10 cellular contexts compared by ENCODE assay signal in genomic region chr1:62295921-62296451, GRCh38. TPM values are rescaled to one million over a fixed set of nuclear protein-coding genes. Genes with fewer than 3 reads are reported as not detected.
DNase-seq lines count a peak whose midpoint lies in the region; TF ChIP-seq lines count a peak whose summit lies in the region.
"Had no signal": no experiment of that assay in that cellular context is flagged by ENCODE, and none has a peak within 500 bp of the region (broad histone marks: within the 10 kb centered on the region; RNA-seq: fewer than 3 reads in every experiment).

No MANE protein-coding gene starts in this region.

- 2% methylated on average over 6 of the region's 6 CpGs for WGBS in mammary epithelial cell (ENCODE audit: low coverage, missing lambda C conversion rate)
- WGBS in thyroid gland, 2 donors: 13 to 15% methylated on average over 6 of the region's 6 CpGs

- H3K9me3 ChIP-seq in mammary epithelial cell (replicated peaks; ENCODE audit: insufficient read depth, low read length) (no peaks in the 10 kb centered on the region), thyroid gland (no peaks in the 10 kb centered on the region)
- H3K9me3 ChIP-seq: esophagus muscularis mucosa had no signal

- H3K4me3 ChIP-seq in Jurkat, Clone E6-1 (ENCODE audit: low read length): no peak overlapping the region
- H3K4me3 ChIP-seq in mammary epithelial cell (replicated peaks in 1 of 3; ENCODE audit: insufficient read depth in 1 of 3, low read depth in 2 of 3, low read length in 3 of 3) (peak overlapping the region in 1 of 3 experiments; percentile 12), thyroid gland (replicated peaks in 1 of 3) (no peak overlapping the region)
- H3K4me3 ChIP-seq: esophagus muscularis mucosa had no signal

- H3K4me1 ChIP-seq in mammary epithelial cell (ENCODE audit: insufficient read depth, low read length) (peaks cover 27% of the 10 kb centered on the region), thyroid gland (peaks cover 10 to 18% of the 10 kb centered on the region in 2 donors)

- no peaks in the 10 kb centered on the region for H3K9me3 Mint-ChIP-seq in activated naive CD4-positive, alpha-beta T cell treated with anti-CD3 and anti-CD28 coated beads, Interleukin-2, amount 10 ng/mL, durations not matched to agents 7 days and 5 days
- H3K9me3 Mint-ChIP-seq: CD8-positive, alpha-beta memory T cell had no signal

- dilution Hi-C loops in mammary epithelial cell (cut with HindIII; ENCODE audit: low sequenced_read_pairs): no loop called here

- H3K27ac ChIP-seq in mammary epithelial cell (ENCODE audit: insufficient read depth, low read depth, low read length) (no peak overlapping the region), thyroid gland (no peak overlapping the region)
- H3K27ac ChIP-seq: esophagus muscularis mucosa had no signal

- TF ChIP-seq CTCF in mammary epithelial cell (conservative IDR thresholded peaks at IDR 0.05 in 1 of 2, IDR thresholded peaks at IDR 0.05 in 1 of 2; ENCODE audit: extremely low read depth in 1 of 2, insufficient read depth in 1 of 2, low read depth in 1 of 2, low read length in 2 of 2) (no peak), thyroid gland (IDR thresholded peaks at IDR 0.05) (no peak)

- no peak for DNase-seq in activated naive CD4-positive, alpha-beta T cell treated with anti-CD3 and anti-CD28 coated beads, Interleukin-2, amount 10 ng/mL, durations not matched to agents 7 days and 5 days
- DNase-seq in activated naive CD4-positive, alpha-beta T cell treated with Interleukin-2 at 50 U/mL for 16 hours: no peak
- peak; percentile 85 for DNase-seq in Jurkat, Clone E6-1 (ENCODE audit: low read depth, low spot score)
- DNase-seq in mammary epithelial cell: peak; percentile 62
- peak; percentile 50 for DNase-seq in superior temporal gyrus (ENCODE audit: extremely low spot score)
- no peak for DNase-seq in thyroid gland
- no peak for DNase-seq in NCI-H446 (lab: John Stamatoyannopoulos, UW)
- no peak for DNase-seq in LoVo (ENCODE audit: low spot score)

- in situ Hi-C loops in mammary epithelial cell (cut with MboI; ENCODE audit: low sequenced_read_pairs in 2 of 2): loop anchor here in 1 of 2 donors (10.0 kb wide), 1 partner anchor 109 kb away; no protein-coding TSS in a partner anchor

- H3K4me2 ChIP-seq in mammary epithelial cell (ENCODE audit: insufficient read depth, low read depth, low read length): peak overlapping the region; percentile 58

- TF ChIP-seq POLR2A in thyroid gland (IDR thresholded peaks at IDR 0.05): no peak

- H3K9ac ChIP-seq in mammary epithelial cell (ENCODE audit: insufficient read depth, low read length): no peak overlapping the region

- H4K20me1 ChIP-seq in mammary epithelial cell (ENCODE audit: insufficient read depth, low read length): no peaks in the 10 kb centered on the region

- H3K36me3 ChIP-seq in mammary epithelial cell (ENCODE audit: insufficient read depth, low read length): no peaks in the 10 kb centered on the region
- no peaks in the 10 kb centered on the region for H3K36me3 ChIP-seq in thyroid gland
- H3K36me3 ChIP-seq: esophagus muscularis mucosa had no signal

- H3K27me3 Mint-ChIP-seq in activated naive CD4-positive, alpha-beta T cell treated with anti-CD3 and anti-CD28 coated beads, Interleukin-2, amount 10 ng/mL, durations not matched to agents 7 days and 5 days: no peaks in the 10 kb centered on the region

- H3K27me3 ChIP-seq in mammary epithelial cell (ENCODE audit: insufficient read depth, low read length): no peaks in the 10 kb centered on the region
- no peaks in the 10 kb centered on the region for H3K27me3 ChIP-seq in thyroid gland

- BruUV-seq in mammary epithelial cell (replicated peaks; lab: Mats Ljungman, UMichigan): no TSS peak

- H3K27ac Mint-ChIP-seq in activated naive CD4-positive, alpha-beta T cell treated with anti-CD3 and anti-CD28 coated beads, Interleukin-2, amount 10 ng/mL, durations not matched to agents 7 days and 5 days: peak overlapping the region; percentile 25

- CTCF ChIA-PET in activated naive CD4-positive, alpha-beta T cell treated with anti-CD3 and anti-CD28 coated beads, Interleukin-2, amount 10 ng/mL, durations not matched to agents 7 days and 5 days (lab: Charles Lee): no interaction called here
- CTCF ChIA-PET in mammary epithelial cell (lab: Charles Lee; ENCODE audit: low non-redundant PET): no interaction called here

- intact Hi-C loops in mammary epithelial cell (cut with micrococcal nuclease): loop anchor here (2.0 to 10.0 kb wide), 2 partner anchors 61 to 449 kb away; no protein-coding TSS in a partner anchor
- intact Hi-C loops in thyroid gland (cut with DNase I): no loop called here

- H3K79me2 ChIP-seq in mammary epithelial cell (ENCODE audit: insufficient read depth, low read length): no peaks in the 10 kb centered on the region

- H3K4me3 Mint-ChIP-seq in activated naive CD4-positive, alpha-beta T cell treated with anti-CD3 and anti-CD28 coated beads, Interleukin-2, amount 10 ng/mL, durations not matched to agents 7 days and 5 days: no peak overlapping the region

- H3K4me1 Mint-ChIP-seq in activated naive CD4-positive, alpha-beta T cell treated with anti-CD3 and anti-CD28 coated beads, Interleukin-2, amount 10 ng/mL, durations not matched to agents 7 days and 5 days: peaks cover 10% of the 10 kb centered on the region

- peak overlapping the region; percentile 69 for H2AFZ ChIP-seq in mammary epithelial cell (ENCODE audit: low read depth, low read length)

- H3K36me3 Mint-ChIP-seq in activated naive CD4-positive, alpha-beta T cell treated with anti-CD3 and anti-CD28 coated beads, Interleukin-2, amount 10 ng/mL, durations not matched to agents 7 days and 5 days: no peaks in the 10 kb centered on the region
- H3K36me3 Mint-ChIP-seq: CD8-positive, alpha-beta memory T cell had no signal

RNA-seq across cellular contexts. Expression of gene KANK4, which starts 23.2 kb away (rescaled TPM):
- 0.87 TPM for polyA plus RNA-seq in Jurkat, Clone E6-1 (2012; ENCODE audit: insufficient read depth, insufficient read length)
- total RNA-seq in mammary epithelial cell (10 to 100 TPM in 1 of 2 donors, 1 to 10 TPM in 1; 4.5 to 32.2 TPM), thyroid gland (under 1 TPM in 3 of 4 donors, not detected in 1; 0.54 to 0.59 (median 0.56) TPM)
- polyA plus RNA-seq in mammary epithelial cell: 2.9 TPM
- 8.1 TPM for polyA minus RNA-seq in mammary epithelial cell
- total RNA-seq: CD8-positive, alpha-beta memory T cell had no signal
- polyA plus RNA-seq: CD8-positive, alpha-beta memory T cell had no signal

Comparison
In these comparisons a context has a peak if more than half of its experiments do, and no peak if none do; other contexts are left out.
1. DNase-seq: peak in Jurkat, Clone E6-1 (single experiment), mammary epithelial cell (single experiment) and superior temporal gyrus (single experiment); none in activated naive CD4-positive, alpha-beta T cell treated with anti-CD3 and anti-CD28 coated beads, Interleukin-2, amount 10 ng/mL, durations not matched to agents 7 days and 5 days (single experiment), activated naive CD4-positive, alpha-beta T cell treated with Interleukin-2 at 50 U/mL for 16 hours (single experiment), thyroid gland (0 of 2), NCI-H446 (0 of 2) and LoVo (single experiment).